ENCODE assay signal across 9 cellular contexts in the genomic region with DNA sequence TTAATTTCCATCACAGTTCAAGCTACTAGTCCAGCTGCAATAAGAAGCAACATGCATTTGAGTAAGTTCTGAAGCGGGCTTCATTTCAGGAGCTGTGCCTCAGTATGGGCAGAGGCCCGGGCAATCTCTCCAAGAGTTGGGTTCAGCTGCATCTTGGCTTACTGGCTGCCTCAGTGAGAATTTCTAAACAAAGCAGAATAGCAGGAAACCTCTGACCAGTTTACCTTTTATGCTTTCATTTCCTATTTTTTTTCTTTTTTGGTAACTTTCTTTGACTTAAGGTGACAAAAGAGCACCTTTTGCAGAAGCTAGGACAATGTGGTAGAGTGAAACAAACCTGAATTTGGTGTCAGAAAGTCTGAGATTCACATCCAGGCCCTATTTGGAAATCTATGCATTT. TPM values are rescaled to one million over a fixed set of nuclear protein-coding genes. Genes with fewer than 3 reads are reported as not detected.
DNase-seq lines count a peak whose midpoint lies in the region; ATAC-seq and TF ChIP-seq lines count a peak whose summit lies in the region.
"Had no signal": no experiment of that assay in that cellular context is flagged by ENCODE, and none has a peak within 500 bp of the region (broad histone marks: within the 10 kb centered on the region; RNA-seq: fewer than 3 reads in every experiment).

No MANE protein-coding gene starts in this region.

- TF ChIP-seq CTCF in GM13976 (IDR thresholded peaks at IDR 0.05; ENCODE audit: borderline replicate concordance, control extremely low read depth, extremely low read depth, insufficient read depth, missing control alignments): no peak

- DNase-seq in naive thymus-derived CD8-positive, alpha-beta T cell: no peak
- DNase-seq in GM13976 (ENCODE audit: low spot score): no peak
- no peak for DNase-seq in ureter (ENCODE audit: low spot score)
- no peak for DNase-seq in NCI-H2081 (lab: John Stamatoyannopoulos, UW)
- DNase-seq: activated CD4-positive, alpha-beta T cell treated with anti-CD3 and anti-CD28 coated beads, Interleukin-2, amount 50 U/mL, for 48 hours; NCI-H2171 treated with DMSO at 0.1 percent for 48 hours had no signal

- no peaks in the 10 kb centered on the region for H3K27me3 Mint-ChIP-seq in naive thymus-derived CD8-positive, alpha-beta T cell

- POLR2A ChIA-PET in naive thymus-derived CD8-positive, alpha-beta T cell (lab: Charles Lee): no interaction called here

- H3K9me3 Mint-ChIP-seq in naive thymus-derived CD8-positive, alpha-beta T cell: peaks cover 0 to 7% (median 0%) of the 10 kb centered on the region in 9 donors

- peak overlapping the region in 5 of 10 donors; percentile 1 to 34 (median 26) for H3K4me3 Mint-ChIP-seq in naive thymus-derived CD8-positive, alpha-beta T cell

- in situ Hi-C loops in GM13976 (cut with MboI; ENCODE audit: low sequenced_read_pairs, unreplicated experiment): no loop called here

- peaks cover 4 to 12% (median 7%) of the 10 kb centered on the region in 3 donors for H3K36me3 Mint-ChIP-seq in naive thymus-derived CD8-positive, alpha-beta T cell

- H3K4me1 Mint-ChIP-seq in naive thymus-derived CD8-positive, alpha-beta T cell: peaks cover 8 to 49% (median 30%) of the 10 kb centered on the region in 4 donors

- H3K27ac Mint-ChIP-seq in naive thymus-derived CD8-positive, alpha-beta T cell: peak overlapping the region in 8 of 10 donors; percentile 22 to 72 (median 36)

- ATAC-seq in GM18873 (IDR thresholded peaks at IDR 0.05; ENCODE audit: low FRiP score, unreplicated experiment) (peak; percentile 22), GM21619 (IDR thresholded peaks at IDR 0.05; ENCODE audit: unreplicated experiment) (peak; percentile 16), HG03457 (IDR thresholded peaks at IDR 0.05; ENCODE audit: unreplicated experiment) (peak; percentile 1)
- no peak for ATAC-seq in naive thymus-derived CD8-positive, alpha-beta T cell

RNA-seq across cellular contexts. Expression of a gene that starts 51.0 kb away (rescaled TPM):
- 1 to 10 TPM; 4.9 to 5.1 TPM for total RNA-seq in naive thymus-derived CD8-positive, alpha-beta T cell
- under 1 TPM; 0.23 to 0.90 (median 0.81) TPM for polyA plus RNA-seq in naive thymus-derived CD8-positive, alpha-beta T cell
- total RNA-seq in ureter: 12.1 TPM

Comparison
In these comparisons a context has a peak if more than half of its experiments do, and no peak if none do; other contexts are left out.
1. ATAC-seq: peak in GM18873 (single experiment), GM21619 (single experiment) and HG03457 (single experiment); none in naive thymus-derived CD8-positive, alpha-beta T cell (0 of 2).